Comparison of ENCODE assay signal across 8 cellular contexts in the genomic region with DNA sequence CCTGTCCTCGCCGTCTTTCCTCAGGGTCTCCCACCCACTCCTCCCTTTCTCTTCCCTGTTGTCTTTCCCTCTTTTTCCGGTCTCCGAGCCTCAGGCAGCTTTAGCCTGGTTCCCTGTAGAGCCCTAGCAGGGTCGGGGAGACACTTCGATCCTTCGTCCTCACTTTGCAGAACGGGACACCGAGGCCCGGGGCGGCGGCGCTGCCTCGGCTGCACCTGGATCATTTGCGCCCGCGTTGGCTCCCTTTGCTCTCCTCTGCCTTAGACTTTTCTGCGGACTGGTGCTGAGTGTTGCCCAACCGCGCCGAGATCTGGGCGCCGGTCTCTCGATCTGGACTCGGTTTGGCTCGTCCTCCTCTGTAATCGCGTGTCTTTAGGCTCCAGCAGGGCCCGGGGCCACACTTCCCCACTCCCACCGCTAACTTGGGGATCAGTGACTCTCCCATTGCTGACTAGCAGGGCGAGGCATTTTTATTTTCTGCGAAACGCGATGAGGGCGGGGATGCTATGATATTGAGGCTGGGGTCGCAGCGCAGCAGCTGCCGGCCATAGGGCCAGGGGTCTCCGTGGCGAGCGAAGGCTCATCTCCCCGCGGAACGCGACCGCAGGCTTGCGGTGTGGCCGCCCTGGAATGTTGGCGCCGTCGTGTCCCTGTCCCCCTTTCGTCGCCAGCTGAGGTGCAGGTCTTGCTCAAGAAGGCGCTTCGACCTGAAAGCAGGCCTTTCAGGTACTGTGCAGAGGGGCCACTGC. TPM values are rescaled to one million over a fixed set of nuclear protein-coding genes. Genes with fewer than 3 reads are reported as not detected.
DNase-seq lines count a peak whose midpoint lies in the region; ATAC-seq and TF ChIP-seq lines count a peak whose summit lies in the region.

No MANE protein-coding gene starts in this region.

- peak overlapping the region; percentile 26 to 84 (median 51) for H3K4me3 ChIP-seq in liver (ENCODE audit: low read depth in 1 of 3, low read length in 3 of 3)

- DNase-seq in stimulated activated CD4-positive, alpha-beta T cell treated with anti-CD3 and anti-CD28 coated beads, Interleukin-15, amount 100 ng/mL, for 24 hours = peak; percentile 24
- no peak for DNase-seq in stimulated activated CD4-positive, alpha-beta T cell treated with anti-CD3 and anti-CD28 coated beads, Interleukin-4, amount 100 ng/mL, for 24 hours
- DNase-seq in astrocyte of the hippocampus (ENCODE audit: low read depth, low spot score) (peak; percentile 21), midbrain (lab: John Stamatoyannopoulos, UW) (no peak), kidney glomerular epithelial cell (lab: John Stamatoyannopoulos, UW) (no peak)

- H3K36me3 ChIP-seq in liver (ENCODE audit: control insufficient read depth in 4 of 4, insufficient read depth in 3 of 4, low read depth in 1 of 4, low read length in 3 of 4) = no peaks in the 10 kb centered on the region

- no peak for TF ChIP-seq RAD21 in liver (IDR thresholded peaks at IDR 0.05)

- no peak for ATAC-seq in HG03520 (IDR thresholded peaks at IDR 0.05; ENCODE audit: unreplicated experiment)
- no peak for ATAC-seq in HG03565 (IDR thresholded peaks at IDR 0.05; ENCODE audit: unreplicated experiment)

- no peaks in the 10 kb centered on the region for H3K9me3 ChIP-seq in liver (ENCODE audit: control insufficient read depth in 4 of 4, low read length in 3 of 4)

- TF ChIP-seq CTCF in liver (IDR thresholded peaks at IDR 0.05; ENCODE audit: low read depth, low read length, missing input control) = no peak

- peaks cover 0 to 3% (median 2%) of the 10 kb centered on the region in 4 donors for H3K27me3 ChIP-seq in liver (ENCODE audit: control insufficient read depth in 4 of 4, insufficient read depth in 4 of 4, low read length in 3 of 4)

- 22% methylated on average over 55 of the region's 55 CpGs for WGBS in liver

- H3K27ac ChIP-seq in liver (ENCODE audit: low read depth in 1 of 2, low read length in 2 of 2) = no peak overlapping the region

- peaks cover 6 to 22% (median 19%) of the 10 kb centered on the region in 4 donors for H3K4me1 ChIP-seq in liver (ENCODE audit: control insufficient read depth in 4 of 4, insufficient read depth in 4 of 4, low read length in 3 of 4)

- no peak overlapping the region for H3K9ac ChIP-seq in liver (ENCODE audit: low read depth in 1 of 2, low read length in 2 of 2)

TF ChIP-seq in liver, 16 proteins besides CTCF, POLR2A, EP300 and RAD21:
- TF ChIP-seq HNF4A (conservative IDR thresholded peaks at IDR 0.05) (no peak), TAF1 (conservative IDR thresholded peaks at IDR 0.05) (no peak), NR2F2 (IDR thresholded peaks at IDR 0.05) (no peak), REST (IDR thresholded peaks at IDR 0.05) (no peak), ZBTB33 (IDR thresholded peaks at IDR 0.05) (no peak), ATF3 (IDR thresholded peaks at IDR 0.05) (no peak), RXRA (IDR thresholded peaks at IDR 0.05) (no peak), FOXA1 (IDR thresholded peaks at IDR 0.05) (no peak), MAX (IDR thresholded peaks at IDR 0.05) (no peak), GABPA (IDR thresholded peaks at IDR 0.05 in 1 of 2, conservative IDR thresholded peaks at IDR 0.05 in 1 of 2) (no peak), YY1 (IDR thresholded peaks at IDR 0.05) (no peak), SP1 (IDR thresholded peaks at IDR 0.05) (no peak), JUND (IDR thresholded peaks at IDR 0.05) (no peak), HNF4G (IDR thresholded peaks at IDR 0.05) (no peak)
TF ChIP-seq in liver: peak in this region for 0.

RNA-seq across cellular contexts. Expression of gene E2F8, which starts 1.6 kb away (rescaled TPM):
- 1 to 10 TPM in 1 of 2 donors, not detected in 1; 9.6 TPM for total RNA-seq in liver
- under 1 TPM; 0.14 to 0.66 TPM for polyA plus RNA-seq in liver

RNA-seq across cellular contexts. Expression of gene CSRP3, which starts 40.6 kb away (rescaled TPM):
- under 1 TPM in 1 of 2 donors, not detected in 1; 0.08 TPM for total RNA-seq in liver
- polyA plus RNA-seq in liver = not detected

Comparison
In these comparisons a context has a peak if more than half of its experiments do, and no peak if none do; other contexts are left out.
1. DNase-seq: peak in stimulated activated CD4-positive, alpha-beta T cell treated with anti-CD3 and anti-CD28 coated beads, Interleukin-15, amount 100 ng/mL, for 24 hours (single experiment) and astrocyte of the hippocampus (single experiment); none in stimulated activated CD4-positive, alpha-beta T cell treated with anti-CD3 and anti-CD28 coated beads, Interleukin-4, amount 100 ng/mL, for 24 hours (single experiment), midbrain (single experiment) and kidney glomerular epithelial cell (single experiment).